In genomic region chr17:28097901-28098300, GRCh38 we compare ENCODE assay signal across 18 cellular contexts.
A peak's percentile ranks its signal among the peaks of the same experiment; 100 is the strongest.
DNase-seq lines count a peak whose midpoint lies in the region; ATAC-seq and TF ChIP-seq lines count a peak whose summit lies in the region.
"Had no signal": no experiment of that assay in that cellular context is flagged by ENCODE, and none has a peak within 500 bp of the region (broad histone marks: within the 10 kb centered on the region; RNA-seq: fewer than 3 reads in every experiment).

No MANE protein-coding gene starts in this region.

- DNase-seq in CD1c-positive myeloid dendritic cell (ENCODE audit: extremely low spot score) (peak; percentile 47), MM.1S (no peak), AG08395 (ENCODE audit: low spot score) (no peak), globus pallidus (ENCODE audit: low spot score) (no peak), midbrain (lab: John Stamatoyannopoulos, UW) (no peak)
- no peak for DNase-seq in stimulated activated naive CD4-positive, alpha-beta T cell (lab: John Stamatoyannopoulos, UW)
- DNase-seq: activated CD4-positive, alpha-beta memory T cell treated with anti-CD3 and anti-CD28 coated beads, Interleukin-2, amount 10 ng/mL, durations not matched to agents 7 days and 5 days; activated naive CD4-positive, alpha-beta T cell treated with anti-CD3 and anti-CD28 coated beads, Interleukin-2, amount 10 ng/mL, durations not matched to agents 7 days and 5 days; activated T-cell treated with anti-CD3 and anti-CD28 coated beads, Interleukin-2, amount 50 U/mL, for 24 hours; endodermal cell; islet precursor cell; KG1; naive thymus-derived CD8-positive, alpha-beta T cell; NCI-H1417; NCI-H2171; stimulated activated CD4-positive, alpha-beta T cell treated with anti-CD3 and anti-CD28 coated beads, Interleukin-2, amount 100 ng/mL, for 24 hours had no signal

- no peaks in the 10 kb centered on the region for H4K20me1 ChIP-seq in MM.1S (ENCODE audit: insufficient read depth, low read length)

- H3K4me3 ChIP-seq in MM.1S (ENCODE audit: low read length), result no peak overlapping the region

- H3K27ac ChIP-seq in MM.1S (ENCODE audit: low read length) (no peak overlapping the region), VCaP (peak overlapping the region; percentile 47)

- TF ChIP-seq CTCF in MM.1S (IDR thresholded peaks at IDR 0.05; ENCODE audit: low read length) (no peak), VCaP (conservative IDR thresholded peaks at IDR 0.05) (no peak)

- peaks cover 11% of the 10 kb centered on the region for H3K4me1 ChIP-seq in MM.1S (ENCODE audit: low read length)

- no peak overlapping the region for H2AFZ ChIP-seq in MM.1S (ENCODE audit: low read length)

- H3K4me2 ChIP-seq in MM.1S (ENCODE audit: low read depth, low read length), result peak overlapping the region; percentile 25; the same call in 1 of the 2 replicates

- H3K9me3 ChIP-seq in MM.1S (replicated peaks; ENCODE audit: insufficient read depth, low read length), result no peaks in the 10 kb centered on the region

- no peaks in the 10 kb centered on the region for H3K36me3 ChIP-seq in MM.1S (replicated peaks; ENCODE audit: insufficient read depth, low read length)

- no peaks in the 10 kb centered on the region for H3K27me3 ChIP-seq in MM.1S (replicated peaks; ENCODE audit: insufficient read depth, low read length)

- H3F3A ChIP-seq in MM.1S (ENCODE audit: insufficient read depth, low read length), result 0 out of 2 replicates have a peak, but pooled peaks cover 2% of the 10 kb centered on the region

- peak; percentile 51 for ATAC-seq in GM21360 (IDR thresholded peaks at IDR 0.05; ENCODE audit: unreplicated experiment)
- ATAC-seq: naive thymus-derived CD8-positive, alpha-beta T cell had no signal

- H3K9ac ChIP-seq in MM.1S (ENCODE audit: low read length), result no peak overlapping the region

- no peaks in the 10 kb centered on the region for H3K9me2 ChIP-seq in MM.1S (replicated peaks; ENCODE audit: insufficient read depth, low read length)

- H3K79me2 ChIP-seq in MM.1S (ENCODE audit: low read length), result no peaks in the 10 kb centered on the region
